In genomic region chr6:121297699-121298098, GRCh38 we compare ENCODE assay signal across 1 cellular context.
TF ChIP-seq lines count a peak whose summit lies in the region.

No MANE protein-coding gene starts in this region.

TF ChIP-seq in IMR-90, 13 proteins besides CTCF, POLR2A, EP300 and RAD21 (continued from another document):
- TF ChIP-seq USF2 (IDR thresholded peaks at IDR 0.05; ENCODE audit: low read depth, low read length) (no peak), MXI1 (IDR thresholded peaks at IDR 0.05; ENCODE audit: borderline replicate concordance, low read depth, low read length) (no peak), NFE2L2 (IDR thresholded peaks at IDR 0.05; ENCODE audit: low read depth, low read length) (no peak), RCOR1 (IDR thresholded peaks at IDR 0.05; ENCODE audit: insufficient replicate concordance, low read length) (no peak), RFX5 (IDR thresholded peaks at IDR 0.05; ENCODE audit: low read depth, low read length) (no peak), CHD1 (IDR thresholded peaks at IDR 0.05; ENCODE audit: low read depth, low read length) (no peak), CEBPB (IDR thresholded peaks at IDR 0.05; ENCODE audit: low read depth, low read length) (no peak)
- TF ChIP-seq, protein P1, sequence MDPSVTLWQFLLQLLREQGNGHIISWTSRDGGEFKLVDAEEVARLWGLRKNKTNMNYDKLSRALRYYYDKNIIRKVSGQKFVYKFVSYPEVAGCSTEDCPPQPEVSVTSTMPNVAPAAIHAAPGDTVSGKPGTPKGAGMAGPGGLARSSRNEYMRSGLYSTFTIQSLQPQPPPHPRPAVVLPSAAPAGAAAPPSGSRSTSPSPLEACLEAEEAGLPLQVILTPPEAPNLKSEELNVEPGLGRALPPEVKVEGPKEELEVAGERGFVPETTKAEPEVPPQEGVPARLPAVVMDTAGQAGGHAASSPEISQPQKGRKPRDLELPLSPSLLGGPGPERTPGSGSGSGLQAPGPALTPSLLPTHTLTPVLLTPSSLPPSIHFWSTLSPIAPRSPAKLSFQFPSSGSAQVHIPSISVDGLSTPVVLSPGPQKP (IDR thresholded peaks at IDR 0.05; ENCODE audit: borderline replicate concordance, low read depth, low read length), result no peak
TF ChIP-seq in IMR-90: peak in this region for 0.
